ENCODE assay signal across 8 cellular contexts in genomic region chr20:41135187-41135887, GRCh38. TPM values are rescaled to one million over a fixed set of nuclear protein-coding genes. Genes with fewer than 3 reads are reported as not detected.
DNase-seq lines count a peak whose midpoint lies in the region; TF ChIP-seq lines count a peak whose summit lies in the region.

No MANE protein-coding gene starts in this region.

- H3K18ac ChIP-seq in mesendoderm (ENCODE audit: low read length) = no peak overlapping the region

- TF ChIP-seq EP300 in tibial nerve (IDR thresholded peaks at IDR 0.05) = no peak

- TF ChIP-seq POLR2A in NB4 (IDR thresholded peaks at IDR 0.05; ENCODE audit: extremely low read depth, insufficient read length) (no peak), tibial nerve (IDR thresholded peaks at IDR 0.05) (no peak)

- H3K36me3 Mint-ChIP-seq in chondrocyte (ENCODE audit: low read depth) = no peaks in the 10 kb centered on the region

- peak overlapping the region; percentile 92 for H3K9ac ChIP-seq in mesendoderm (ENCODE audit: low read length)

- no peak overlapping the region for H2BK15ac ChIP-seq in mesendoderm (replicated peaks; ENCODE audit: low read depth)

- peaks cover 11% of the 10 kb centered on the region for H3K79me1 ChIP-seq in mesendoderm (ENCODE audit: low read length)

- H3K56ac ChIP-seq in mesendoderm (ENCODE audit: low read length) = peak overlapping the region; percentile 71

- no peak overlapping the region for H2BK5ac ChIP-seq in mesendoderm (ENCODE audit: low read length)

- H3K4me1 ChIP-seq in mesendoderm (ENCODE audit: control insufficient read depth, low read depth, low read length) (peaks cover 25% of the 10 kb centered on the region), tibial nerve (peaks cover 0 to 40% (median 14%) of the 10 kb centered on the region in 4 donors)

- no peak overlapping the region for H4K8ac ChIP-seq in mesendoderm (ENCODE audit: low read depth, low read length)

- H3K27me3 ChIP-seq in mesendoderm (ENCODE audit: insufficient read depth, low read length, poor library complexity) (no peaks in the 10 kb centered on the region), tibial nerve (no peaks in the 10 kb centered on the region)

- H4K5ac ChIP-seq in mesendoderm (ENCODE audit: low read length) = no peak overlapping the region

- H3K9me3 ChIP-seq in tibial nerve = no peaks in the 10 kb centered on the region

- H3K4me3 ChIP-seq in NB4 (ENCODE audit: low read depth, low read length) (no peak overlapping the region), mesendoderm (ENCODE audit: low read length) (no peak overlapping the region), tibial nerve (no peak overlapping the region)

- H3K9me3 Mint-ChIP-seq in chondrocyte (ENCODE audit: low read depth) = no peaks in the 10 kb centered on the region

- no CpG with 5 or more reads among the region's 13 CpGs for WGBS in mesendoderm (ENCODE audit: extremely low coverage, insufficient coverage, low lambda C conversion rate)
- WGBS in tibial nerve, 2 donors = 52 to 65% methylated on average over 13 of the region's 13 CpGs

- H3K27ac ChIP-seq in mesendoderm (ENCODE audit: low read depth, low read length) = peak overlapping the region; percentile 13
- H3K27ac ChIP-seq in tibial nerve = no peak overlapping the region

- H3K36me3 ChIP-seq in mesendoderm (ENCODE audit: control insufficient read depth, insufficient read depth, low read length) (no peaks in the 10 kb centered on the region), tibial nerve (no peaks in the 10 kb centered on the region)

- H3K4me1 Mint-ChIP-seq in chondrocyte (ENCODE audit: low read depth) = peaks cover 35% of the 10 kb centered on the region

- H3K23ac ChIP-seq in mesendoderm (ENCODE audit: low read length) = no peak overlapping the region

- TF ChIP-seq CTCF in NB4 (IDR thresholded peaks at IDR 0.05; ENCODE audit: low read depth, low read length) = peak; percentile 85
- TF ChIP-seq CTCF in chondrocyte (IDR thresholded peaks at IDR 0.05) = peak; percentile 85
- peak; percentile 17 to 61 (median 48) for TF ChIP-seq CTCF in tibial nerve (IDR thresholded peaks at IDR 0.05)

- DNase-seq in DMS 273 (lab: John Stamatoyannopoulos, UW; ENCODE audit: unreplicated experiment) (peak; percentile 63), DMS 273 treated with DMSO at 0.1 percent for 48 hours (lab: John Stamatoyannopoulos, UW) (no peak), NB4 (ENCODE audit: low read depth) (peak; percentile 70), chondrocyte (ENCODE audit: low spot score) (no peak), mesendoderm (peak; percentile 90), tibial nerve (ENCODE audit: low spot score in 2 of 2) (no peak), DMS114 treated with DMSO at 0.1 percent for 48 hours (lab: John Stamatoyannopoulos, UW; ENCODE audit: unreplicated experiment) (no peak)
- DNase-seq in activated CD4-positive, CD25-positive, alpha-beta regulatory T cell treated with anti-CD3 and anti-CD28 coated beads, Interleukin-2, amount 50 U/mL, for 16 hours (ENCODE audit: low read depth, low spot score) = peak; percentile 33

- H3K4me2 ChIP-seq in mesendoderm (ENCODE audit: low read length) = no peak overlapping the region

- no peak overlapping the region for H3K4ac ChIP-seq in mesendoderm (ENCODE audit: low read depth, low read length)

- no peaks in the 10 kb centered on the region for H3K27me3 Mint-ChIP-seq in chondrocyte (ENCODE audit: low read depth)

- no peak overlapping the region for H2AK5ac ChIP-seq in mesendoderm (ENCODE audit: low read length)

- peak overlapping the region; percentile 38 for H3K27ac Mint-ChIP-seq in chondrocyte (ENCODE audit: unreplicated experiment)

- no peak overlapping the region for H2BK120ac ChIP-seq in mesendoderm (ENCODE audit: low read depth, low read length)

- H3K79me2 ChIP-seq in mesendoderm (ENCODE audit: control insufficient read depth, insufficient read depth, low read length) = peaks cover 25% of the 10 kb centered on the region

- H3K4me3 Mint-ChIP-seq in chondrocyte (ENCODE audit: unreplicated experiment) = peak overlapping the region; percentile 70

RNA-seq across cellular contexts. Expression of gene PLCG1, which starts 2.0 kb away (rescaled TPM):
- total RNA-seq in chondrocyte = 139 to 152 TPM (median 140 TPM) in 3 replicates
- 62.4 TPM for polyA plus RNA-seq in mesendoderm (2013, experiment 1 of 2)
- 60.0 TPM for polyA plus RNA-seq in mesendoderm (2013, experiment 2 of 2)
- 100 to 1,000 TPM; 127 to 165 (median 144) TPM for total RNA-seq in tibial nerve

Comparison
In these comparisons a context has a peak if more than half of its experiments do, and no peak if none do; other contexts are left out.
1. DNase-seq: peak in DMS 273 (single experiment), NB4 (single experiment), activated CD4-positive, CD25-positive, alpha-beta regulatory T cell treated with anti-CD3 and anti-CD28 coated beads, Interleukin-2, amount 50 U/mL, for 16 hours (single experiment) and mesendoderm (single experiment); none in DMS 273 treated with DMSO at 0.1 percent for 48 hours (single experiment), chondrocyte (single experiment), tibial nerve (0 of 2) and DMS114 treated with DMSO at 0.1 percent for 48 hours (single experiment).
2. Peak in every context shown above with its lines, with median percentiles within 50 percentile points of each other: CTCF ChIP-seq.